9 cellular contexts compared by ENCODE assay signal in the genomic region with DNA sequence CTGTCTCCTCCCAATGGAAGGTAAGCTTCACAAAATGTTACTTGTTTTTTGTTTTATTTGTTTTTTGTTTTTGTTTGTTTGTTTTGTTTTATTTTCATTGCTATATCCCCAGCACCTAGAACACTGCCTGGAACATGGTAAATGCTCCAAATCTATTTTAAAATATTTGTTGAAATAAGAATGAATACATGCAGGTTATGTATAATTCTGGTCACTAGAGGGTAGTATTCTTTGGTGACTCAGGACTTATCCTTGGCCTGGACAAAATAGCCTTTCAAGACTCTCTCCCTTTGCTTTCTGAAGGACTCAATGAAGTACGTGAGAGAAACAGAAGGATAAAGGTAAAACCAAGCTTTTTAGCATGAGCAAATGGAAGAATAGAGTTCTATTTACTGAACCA. TPM values are rescaled to one million over a fixed set of nuclear protein-coding genes. Genes with fewer than 3 reads are reported as not detected.
DNase-seq lines count a peak whose midpoint lies in the region; ATAC-seq, FAIRE-seq and TF ChIP-seq lines count a peak whose summit lies in the region.
"Had no signal": no experiment of that assay in that cellular context is flagged by ENCODE, and none has a peak within 500 bp of the region (broad histone marks: within the 10 kb centered on the region; RNA-seq: fewer than 3 reads in every experiment).

No MANE protein-coding gene starts in this region.

- intact Hi-C loops in K562 (cut with micrococcal nuclease), result loop anchor here (1.0 kb wide), 1 partner anchor 124 kb away; no protein-coding TSS in a partner anchor
- intact Hi-C loops in activated T-helper 2 cell treated with anti-CD3 and anti-CD28 coated beads, Interferon-gamma antibody, Interleukin-2, Interleukin-4, amounts not matched to agents 10 μg/mL and 5 μg/mL and 100 μg/mL, durations not matched to agents 14 hours and 24 hours and 36 hours (cut with micrococcal nuclease), result no loop called here

- BruUV-seq in K562 (replicated peaks; lab: Mats Ljungman, UMichigan), result no TSS peak

- DNase-seq in SIG-M5 treated with dmso at 0.1 percent for 504 hours (lab: John Stamatoyannopoulos, UW; ENCODE audit: unreplicated experiment) (peak; percentile 23), SIG-M5 (lab: John Stamatoyannopoulos, UW) (no peak), K562 (ENCODE audit: extremely low read depth in 1 of 4, low spot score in 3 of 4) (peak in 2 of 4 experiments; percentile 4 to 10), GDM1 (lab: John Stamatoyannopoulos, UW) (no peak)
- no peak for DNase-seq in activated T-helper 2 cell treated with anti-CD3 and anti-CD28 coated beads, Interferon-gamma antibody, Interleukin-2, Interleukin-4, amounts not matched to agents 10 μg/mL and 5 μg/mL and 100 μg/mL, durations not matched to agents 14 hours and 24 hours and 36 hours (ENCODE audit: low spot score)

- H3K36me3 Mint-ChIP-seq in activated T-helper 2 cell treated with anti-CD3 and anti-CD28 coated beads, Interferon-gamma antibody, Interleukin-2, Interleukin-4, amounts not matched to agents 10 μg/mL and 5 μg/mL and 100 μg/mL, durations not matched to agents 14 hours and 24 hours and 36 hours (ENCODE audit: low read depth), result no peaks in the 10 kb centered on the region
- H3K36me3 Mint-ChIP-seq: activated naive CD4-positive, alpha-beta T cell treated with anti-CD3 and anti-CD28 coated beads, Interleukin-2, amount 50 U/mL, for 72 hours had no signal

- no peaks in the 10 kb centered on the region for H3K36me3 ChIP-seq in K562 (ENCODE audit: control insufficient read depth, insufficient read depth, low read length)

- H3K9me1 ChIP-seq in K562 (ENCODE audit: control insufficient read depth, insufficient read depth, low read length), result no peaks in the 10 kb centered on the region

- H3K4me1 Mint-ChIP-seq in activated T-helper 2 cell treated with anti-CD3 and anti-CD28 coated beads, Interferon-gamma antibody, Interleukin-2, Interleukin-4, amounts not matched to agents 10 μg/mL and 5 μg/mL and 100 μg/mL, durations not matched to agents 14 hours and 24 hours and 36 hours (ENCODE audit: low read depth), result no peaks in the 10 kb centered on the region

- H3K27me3 ChIP-seq in K562 (ENCODE audit: control insufficient read depth in 2 of 2, insufficient read depth in 2 of 2, low read length in 2 of 2), result no peaks in the 10 kb centered on the region

- H3K4me1 ChIP-seq in K562 (replicated peaks in 1 of 2; ENCODE audit: control insufficient read depth in 2 of 2, insufficient read depth in 2 of 2, low read length in 2 of 2), result no peaks in the 10 kb centered on the region

- TF ChIP-seq POLR2A in K562 (conservative IDR thresholded peaks at IDR 0.05), result no peak

- FAIRE-seq in K562 (lab: Jason Lieb, UNC), result no peak
- FAIRE-seq in islet of Langerhans (lab: Jason Lieb, UNC), result peak; percentile 58

- H4K20me1 ChIP-seq in K562 (replicated peaks; ENCODE audit: control insufficient read depth, insufficient read depth, low read length), result no peaks in the 10 kb centered on the region

- no peaks in the 10 kb centered on the region for H3K9me3 Mint-ChIP-seq in activated T-helper 2 cell treated with anti-CD3 and anti-CD28 coated beads, Interferon-gamma antibody, Interleukin-2, Interleukin-4, amounts not matched to agents 10 μg/mL and 5 μg/mL and 100 μg/mL, durations not matched to agents 14 hours and 24 hours and 36 hours

- CTCF ChIA-PET in K562 (lab: Yijun Ruan, JAX; ENCODE audit: low intra/inter-chr PET ratio), result no interaction called here

- TF ChIP-seq CTCF in K562 (IDR thresholded peaks at IDR 0.05 in 2 of 3, conservative IDR thresholded peaks at IDR 0.05 in 1 of 3; ENCODE audit: insufficient read depth in 2 of 3, low read depth in 1 of 3, low read length in 3 of 3), result peak; percentile 15 to 44 (median 29); a peak in 3 of 6 replicates

- H2AFZ ChIP-seq in K562 (ENCODE audit: low read depth, low read length), result no peak overlapping the region

- no peaks in the 10 kb centered on the region for H3K27me3 Mint-ChIP-seq in activated T-helper 2 cell treated with anti-CD3 and anti-CD28 coated beads, Interferon-gamma antibody, Interleukin-2, Interleukin-4, amounts not matched to agents 10 μg/mL and 5 μg/mL and 100 μg/mL, durations not matched to agents 14 hours and 24 hours and 36 hours (ENCODE audit: low read depth)

- no peak overlapping the region for H3K4me3 ChIP-seq in K562

- TF ChIP-seq RAD21 in K562 (CRISPR knock-in tag; conservative IDR thresholded peaks at IDR 0.05 in 1 of 2, IDR thresholded peaks at IDR 0.05 in 1 of 2), result peak in 1 of 2 experiments; percentile 31; a peak in 2 of 4 replicates

- peak; percentile 56; the same call in 1 of the 3 replicates for ATAC-seq in K562
- ATAC-seq in GM21576 (IDR thresholded peaks at IDR 0.05; ENCODE audit: unreplicated experiment), result no peak
- no peak for ATAC-seq in GM18870 (IDR thresholded peaks at IDR 0.05; ENCODE audit: unreplicated experiment)
- ATAC-seq: activated naive CD4-positive, alpha-beta T cell treated with anti-CD3 and anti-CD28 coated beads, Interleukin-2, amount 50 U/mL, for 72 hours had no signal

- H3K27ac Mint-ChIP-seq in activated T-helper 2 cell treated with anti-CD3 and anti-CD28 coated beads, Interferon-gamma antibody, Interleukin-2, Interleukin-4, amounts not matched to agents 10 μg/mL and 5 μg/mL and 100 μg/mL, durations not matched to agents 14 hours and 24 hours and 36 hours, result no peak overlapping the region
- H3K27ac Mint-ChIP-seq: activated naive CD4-positive, alpha-beta T cell treated with anti-CD3 and anti-CD28 coated beads, Interleukin-2, amount 50 U/mL, for 72 hours had no signal

- H3K4me3 Mint-ChIP-seq in activated T-helper 2 cell treated with anti-CD3 and anti-CD28 coated beads, Interferon-gamma antibody, Interleukin-2, Interleukin-4, amounts not matched to agents 10 μg/mL and 5 μg/mL and 100 μg/mL, durations not matched to agents 14 hours and 24 hours and 36 hours (ENCODE audit: low read depth), result no peak overlapping the region

- in situ Hi-C loops in K562 (cut with MboI), result no loop called here

- no peak overlapping the region for H3K27ac ChIP-seq in K562 (ENCODE audit: extremely low read depth, low read depth, low read length)

- no peaks in the 10 kb centered on the region for H3K9me3 ChIP-seq in K562 (replicated peaks; ENCODE audit: control insufficient read depth, insufficient read depth, low read depth, low read length)

- H3K79me2 ChIP-seq in K562 (ENCODE audit: control insufficient read depth, insufficient read depth, low read length), result no peaks in the 10 kb centered on the region

- no peak overlapping the region for H3K9ac ChIP-seq in K562 (ENCODE audit: insufficient read depth in 1 of 2, low read depth in 2 of 2, low read length in 2 of 2)

- H3K4me2 ChIP-seq in K562 (ENCODE audit: insufficient read depth, low read length), result no peak overlapping the region

- TF ChIP-seq EP300 in K562 (IDR thresholded peaks at IDR 0.05; ENCODE audit: low read length), result no peak

- 0% methylated on average over 1 of the region's 1 CpG for WGBS in K562 (ENCODE audit: insufficient coverage, low coverage, missing lambda C conversion rate)

- POLR2A ChIA-PET in K562 (lab: Yijun Ruan, JAX), result no interaction called here

TF ChIP-seq in K562, 482 proteins besides CTCF, POLR2A, EP300 and RAD21:
- TF ChIP-seq CBX8 (IDR thresholded peaks at IDR 0.05; ENCODE audit: borderline replicate concordance, extremely low read depth, low read depth, low read length, poor library complexity, severe bottlenecking) (no peak), NFE2 (IDR thresholded peaks at IDR 0.05; ENCODE audit: low read depth) (peak; percentile 37; the same call in 1 of the 2 replicates), ZNF77 (CRISPR knock-in tag; IDR thresholded peaks at IDR 0.05) (no peak)
- TF ChIP-seq, protein P1, sequence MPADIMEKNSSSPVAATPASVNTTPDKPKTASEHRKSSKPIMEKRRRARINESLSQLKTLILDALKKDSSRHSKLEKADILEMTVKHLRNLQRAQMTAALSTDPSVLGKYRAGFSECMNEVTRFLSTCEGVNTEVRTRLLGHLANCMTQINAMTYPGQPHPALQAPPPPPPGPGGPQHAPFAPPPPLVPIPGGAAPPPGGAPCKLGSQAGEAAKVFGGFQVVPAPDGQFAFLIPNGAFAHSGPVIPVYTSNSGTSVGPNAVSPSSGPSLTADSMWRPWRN (IDR thresholded peaks at IDR 0.05; ENCODE audit: low read depth), result no peak

RNA-seq across cellular contexts. Expression of a gene that starts 46.9 kb away (rescaled TPM):
- total RNA-seq in K562 (2011; cell fraction: chromatin; rRNA removed; ENCODE audit: low replicate concordance), result 0.44 and 1.6 TPM in 2 replicates
- 0.33 and 0.39 TPM in 2 replicates for total RNA-seq in K562 (2011; cell fraction: nucleolus; rRNA removed)
- total RNA-seq in K562 (2011; cell fraction: nucleoplasm; rRNA removed), result 0.46 and 0.66 TPM in 2 replicates
- 0.16 and 0.50 TPM in 2 replicates for total RNA-seq in K562 (2014; rRNA removed)
- total RNA-seq in K562 (2014; rRNA removed; fragmentation: Illumina TruSeq; extraction: Trizol), result 0.40 and 0.48 TPM in 2 replicates
- total RNA-seq in K562 (2015; rRNA removed; fragmentation: Illumina TruSeq; extraction: Trizol), result 0.30 and 0.33 TPM in 2 replicates
- 0.18 and 0.22 TPM in 2 replicates for total RNA-seq in K562 (2021)
- 0.27 and 0.42 TPM in 2 replicates for polyA plus RNA-seq in K562 (2011; rRNA removed)
- polyA plus RNA-seq in K562 (2011; cell fraction: cytosol; rRNA removed), result 0.12 and 0.21 TPM in 2 replicates
- polyA plus RNA-seq in K562 (2011; cell fraction: nucleus; rRNA removed), result 0.21 and 0.27 TPM in 2 replicates
- polyA plus RNA-seq in K562 (2012), result 0.14 and 0.20 TPM in 2 replicates
- 0.17 and 0.24 TPM in 2 replicates for polyA plus RNA-seq in K562 (2014; fragmentation: Illumina TruSeq; extraction: Trizol)
- polyA plus RNA-seq in K562 (2014; fragmentation: Nextera tagmentation; extraction: Ambion mirVana), result under 1 TPM; 0.10 to 0.11 TPM
- 0.11 and 0.23 TPM in 2 replicates for polyA plus RNA-seq in K562 (2014; rRNA removed)
- polyA minus RNA-seq in K562 (2011; rRNA and poly(A)+ RNA removed), result 1.1 and 1.5 TPM in 2 replicates
- polyA minus RNA-seq in K562 (2011; cell fraction: cytosol; rRNA and poly(A)+ RNA removed), result 0.27 and 0.76 TPM in 2 replicates
- polyA minus RNA-seq in K562 (2011; cell fraction: nucleus; rRNA and poly(A)+ RNA removed), result 0.78 and 0.81 TPM in 2 replicates
- 0.09 and 0.11 TPM in 2 replicates for total RNA-seq in activated T-helper 2 cell treated with anti-CD3 and anti-CD28 coated beads, Interferon-gamma antibody, Interleukin-2, Interleukin-4, amounts not matched to agents 10 μg/mL and 5 μg/mL and 100 μg/mL, durations not matched to agents 14 hours and 24 hours and 36 hours
